Comparison of ENCODE assay signal across 1 cellular context in genomic region chr21:17679002-17679600, GRCh38.
A peak's percentile ranks its signal among the peaks of the same experiment; 100 is the strongest.
TF ChIP-seq lines count a peak whose summit lies in the region.

No MANE protein-coding gene starts in this region.

TF ChIP-seq in liver, 16 proteins besides CTCF, POLR2A, EP300 and RAD21 (continued from another document):
- TF ChIP-seq GABPA (IDR thresholded peaks at IDR 0.05 in 1 of 2, conservative IDR thresholded peaks at IDR 0.05 in 1 of 2) (no peak), SP1 (IDR thresholded peaks at IDR 0.05) (no peak), JUND (IDR thresholded peaks at IDR 0.05) (peak in 1 of 2 donors; percentile 13), ZBTB33 (IDR thresholded peaks at IDR 0.05) (no peak), FOXA1 (IDR thresholded peaks at IDR 0.05) (no peak), MAX (IDR thresholded peaks at IDR 0.05) (no peak), FOXA2 (IDR thresholded peaks at IDR 0.05) (peak; percentile 39)
